In genomic region chr6:29845405-29846006, GRCh38 we compare ENCODE assay signal across 11 cellular contexts. TPM values are rescaled to one million over a fixed set of nuclear protein-coding genes. Genes with fewer than 3 reads are reported as not detected.
A peak's percentile ranks its signal among the peaks of the same experiment; 100 is the strongest.
DNase-seq lines count a peak whose midpoint lies in the region; ATAC-seq, FAIRE-seq and TF ChIP-seq lines count a peak whose summit lies in the region.
"Had no signal": no experiment of that assay in that cellular context is flagged by ENCODE, and none has a peak within 500 bp of the region (broad histone marks: within the 10 kb centered on the region; RNA-seq: fewer than 3 reads in every experiment).

No MANE protein-coding gene starts in this region.

- FAIRE-seq in A549 (lab: Jason Lieb, UNC), result no peak

- H3K27ac ChIP-seq in A549 (no peak overlapping the region), mesendoderm (ENCODE audit: low read depth, low read length) (no peak overlapping the region)

- H3K4me3 ChIP-seq in A549 (no peak overlapping the region), mesendoderm (ENCODE audit: low read length) (no peak overlapping the region)
- H3K4me3 ChIP-seq: Peyer's patch had no signal

- TF ChIP-seq RAD21 in A549 (conservative IDR thresholded peaks at IDR 0.05 in 1 of 2, IDR thresholded peaks at IDR 0.05 in 1 of 2), result no peak

- no peak overlapping the region for H3K4ac ChIP-seq in mesendoderm (ENCODE audit: low read depth, low read length)

- no peak overlapping the region for H3K56ac ChIP-seq in mesendoderm (ENCODE audit: low read length)

- H2BK120ac ChIP-seq in mesendoderm (ENCODE audit: low read depth, low read length), result no peak overlapping the region

- DNase-seq in A549 (ENCODE audit: low read depth in 1 of 2, low spot score in 1 of 2) (peak in 1 of 2 experiments; percentile 47), M059J (ENCODE audit: low read depth) (peak; percentile 42), mesendoderm (peak; percentile 35), amygdala (lab: John Stamatoyannopoulos, UW) (no peak), GDM1 (lab: John Stamatoyannopoulos, UW) (no peak)
- DNase-seq in activated effector memory CD4-positive, alpha-beta T cell treated with Interleukin-2 at 50 U/mL for 16 hours, result peak; percentile 25
- DNase-seq: BE2C had no signal

- H3K79me2 ChIP-seq in mesendoderm (ENCODE audit: control insufficient read depth, insufficient read depth, low read length), result no peaks in the 10 kb centered on the region

- H3K23ac ChIP-seq in mesendoderm (ENCODE audit: low read length), result no peak overlapping the region

- TF ChIP-seq EP300 in A549 (IDR thresholded peaks at IDR 0.05), result no peak

- H4K8ac ChIP-seq in mesendoderm (ENCODE audit: low read depth, low read length), result no peak overlapping the region

- WGBS in A549 (ENCODE audit: missing lambda C conversion rate), result 13% methylated on average over 2 of the region's 2 CpGs
- no CpG with 5 or more reads among the region's 2 CpGs for WGBS in mesendoderm (ENCODE audit: extremely low coverage, insufficient coverage, low lambda C conversion rate)

- H3K9ac ChIP-seq in mesendoderm (ENCODE audit: low read length), result no peak overlapping the region

- no peak overlapping the region for H4K5ac ChIP-seq in mesendoderm (ENCODE audit: low read length)

- POLR2A ChIA-PET in A549 (lab: Yijun Ruan, JAX), result no interaction called here

- no peak for TF ChIP-seq CTCF in A549 (IDR thresholded peaks at IDR 0.05)

- no peak for TF ChIP-seq POLR2A in A549 (IDR thresholded peaks at IDR 0.05; ENCODE audit: low read length)

- peaks cover 7% of the 10 kb centered on the region; the same call in 1 of the 3 replicates for H3K4me1 ChIP-seq in A549
- no peaks in the 10 kb centered on the region for H3K4me1 ChIP-seq in mesendoderm (ENCODE audit: control insufficient read depth, low read depth, low read length)
- H3K4me1 ChIP-seq: BE2C had no signal

- CTCF ChIA-PET in A549 (lab: Yijun Ruan, JAX), result interaction anchor here (1.5 kb wide), 1 partner anchor 107 kb away, joined by 6 read pairs; no protein-coding TSS in a partner anchor

- H2BK5ac ChIP-seq in mesendoderm (ENCODE audit: low read length), result no peak overlapping the region

- H3K18ac ChIP-seq in mesendoderm (ENCODE audit: low read length), result no peak overlapping the region

- no peaks in the 10 kb centered on the region for H3K9me3 ChIP-seq in A549
- H3K9me3 ChIP-seq: BE2C had no signal

- peak in 1 of 2 experiments; percentile 17; a peak in 1 of 6 replicates for ATAC-seq in A549
- no peak for ATAC-seq in HG03342 (IDR thresholded peaks at IDR 0.05; ENCODE audit: unreplicated experiment)
- no peak for ATAC-seq in HG02973 (IDR thresholded peaks at IDR 0.05; ENCODE audit: unreplicated experiment)
- ATAC-seq: naive thymus-derived CD4-positive, alpha-beta T cell had no signal

- H3K4me2 ChIP-seq in A549 (no peak overlapping the region), mesendoderm (ENCODE audit: low read length) (no peak overlapping the region)

- H3K36me3 ChIP-seq in mesendoderm (ENCODE audit: control insufficient read depth, insufficient read depth, low read length), result no peaks in the 10 kb centered on the region
- H3K36me3 ChIP-seq: BE2C, Peyer's patch had no signal

- no peaks in the 10 kb centered on the region for H3K27me3 ChIP-seq in mesendoderm (ENCODE audit: insufficient read depth, low read length, poor library complexity)

- H3K79me1 ChIP-seq in mesendoderm (ENCODE audit: low read length), result no peaks in the 10 kb centered on the region

- no peak overlapping the region for H2AK5ac ChIP-seq in mesendoderm (ENCODE audit: low read length)

- H2BK15ac ChIP-seq in mesendoderm (replicated peaks; ENCODE audit: low read depth), result no peak overlapping the region

TF ChIP-seq in A549, 52 proteins besides CTCF, POLR2A, EP300 and RAD21:
- TF ChIP-seq JUNB (IDR thresholded peaks at IDR 0.05) (peak; percentile 43; the same call in 1 of the 2 replicates), HOXB5 (CRISPR knock-in tag; IDR thresholded peaks at IDR 0.05) (no peak), CHD2 (IDR thresholded peaks at IDR 0.05; ENCODE audit: low read length, partially characterized antibody) (no peak), E2F6 (IDR thresholded peaks at IDR 0.05; ENCODE audit: borderline replicate concordance, low read depth) (no peak), GATA3 (IDR thresholded peaks at IDR 0.05; ENCODE audit: borderline replicate concordance) (no peak), PHF8 (IDR thresholded peaks at IDR 0.05; ENCODE audit: borderline replicate concordance, low read depth) (no peak), REST (IDR thresholded peaks at IDR 0.05) (no peak), FOSL2 (IDR thresholded peaks at IDR 0.05) (peak; percentile 66), FOSL2 (CRISPR knock-in tag; IDR thresholded peaks at IDR 0.05) (peak; percentile 69; the same call in 1 of the 2 replicates), USF2 (IDR thresholded peaks at IDR 0.05) (peak; percentile 18; the same call in 1 of the 2 replicates)

RNA-seq across cellular contexts. Expression of gene HLA-G, which starts 17.9 kb away (rescaled TPM):
- not detected in 2 replicates for polyA plus RNA-seq in A549 (2011; rRNA removed)
- polyA plus RNA-seq in A549 (2012; cell fraction: cytosol; rRNA removed), result not detected in 2 replicates
- polyA plus RNA-seq in A549 (2012; cell fraction: nucleus; rRNA removed), result not detected in 2 replicates
- polyA plus RNA-seq in A549 (2017; fragmentation: RNase III; extraction: RNeasy Plus Mini Kit Qiagen cat#74134 plus additional on column Dnase treatment), result 0.06 TPM in 1 of 3 replicates, not detected in the others
- polyA minus RNA-seq in A549 (2011; rRNA and poly(A)+ RNA removed), result not detected in 2 replicates
- not detected in 2 replicates for total RNA-seq in M059J (2014; rRNA removed; shearing (Covaris generic))
- polyA plus RNA-seq in mesendoderm (2013, experiment 1 of 2), result 0.81 TPM
- 0.98 TPM for polyA plus RNA-seq in mesendoderm (2013, experiment 2 of 2)

Comparison
In these comparisons a context has a peak if more than half of its experiments do, and no peak if none do; other contexts are left out.
1. DNase-seq: peak in M059J (single experiment), activated effector memory CD4-positive, alpha-beta T cell treated with Interleukin-2 at 50 U/mL for 16 hours (single experiment) and mesendoderm (single experiment); none in amygdala (0 of 56) and GDM1 (single experiment).